ENCODE assay signal across 8 cellular contexts in the genomic region with DNA sequence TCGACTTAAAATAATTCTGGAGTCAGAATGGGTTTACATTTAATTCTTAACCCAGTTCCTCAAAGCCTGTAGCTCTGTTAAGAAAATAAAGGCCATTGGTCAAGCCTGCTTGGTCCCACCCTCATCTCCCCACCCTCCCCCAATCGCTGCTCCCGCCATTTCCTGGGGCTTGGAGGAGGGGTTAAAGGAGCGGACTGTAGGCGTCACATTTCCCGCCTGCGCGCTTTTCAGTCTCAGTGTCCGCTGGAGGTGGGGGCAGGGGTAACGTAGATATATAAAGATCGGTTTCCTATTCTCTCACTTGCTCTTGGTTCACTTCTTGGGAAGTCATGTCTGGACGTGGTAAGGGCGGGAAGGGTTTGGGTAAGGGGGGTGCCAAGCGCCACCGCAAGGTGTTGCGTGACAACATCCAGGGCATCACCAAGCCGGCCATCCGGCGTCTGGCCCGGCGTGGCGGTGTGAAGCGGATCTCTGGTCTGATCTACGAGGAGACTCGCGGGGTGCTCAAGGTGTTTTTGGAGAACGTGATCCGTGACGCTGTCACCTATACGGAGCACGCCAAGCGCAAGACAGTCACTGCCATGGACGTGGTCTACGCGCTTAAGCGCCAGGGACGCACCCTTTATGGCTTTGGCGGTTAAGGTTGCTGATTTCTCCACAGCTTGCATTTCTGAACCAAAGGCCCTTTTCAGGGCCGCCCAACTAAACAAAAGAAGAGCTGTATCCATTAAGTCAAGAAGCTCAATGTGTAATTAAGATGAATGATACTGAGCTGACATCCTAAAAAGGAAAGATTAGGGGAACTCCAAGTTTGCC. TPM values are rescaled to one million over a fixed set of nuclear protein-coding genes. Genes with fewer than 3 reads are reported as not detected.
A peak's percentile ranks its signal among the peaks of the same experiment; 100 is the strongest.
DNase-seq lines count a peak whose midpoint lies in the region; ATAC-seq, FAIRE-seq and TF ChIP-seq lines count a peak whose summit lies in the region.

No MANE protein-coding gene starts in this region.

- peaks cover 4 to 13% (median 6%) of the 10 kb centered on the region in 3 donors for H3K4me1 ChIP-seq in pancreas

- H3K9me3 ChIP-seq in pancreas, result no peaks in the 10 kb centered on the region

- peak overlapping the region; percentile 88 to 96 (median 92) for H3K27ac ChIP-seq in pancreas

- H3K36me3 ChIP-seq in pancreas, result no peaks in the 10 kb centered on the region

- H3K4me1 Mint-ChIP-seq in activated naive CD8-positive, alpha-beta T cell treated with anti-CD3 and anti-CD28 coated beads for 36 hours, result peaks cover 52% of the 10 kb centered on the region
- H3K4me1 Mint-ChIP-seq in type B pancreatic cell (ENCODE audit: unreplicated experiment), result peaks cover 19% of the 10 kb centered on the region

- H3K27me3 ChIP-seq in pancreas, result no peaks in the 10 kb centered on the region

- TF ChIP-seq CTCF in pancreas (IDR thresholded peaks at IDR 0.05) (no peak), type B pancreatic cell (conservative IDR thresholded peaks at IDR 0.05) (no peak)

- intact Hi-C loops in Right ventricle myocardium inferior (cut with DNase I) (loop anchor here (2.0 to 10.0 kb wide), 3 partner anchors 513 to 1813 kb away; a partner anchor contains a TSS), pancreas (cut with DNase I) (no loop called here)

- ATAC-seq in HG02678 (IDR thresholded peaks at IDR 0.05; ENCODE audit: unreplicated experiment), result peak; percentile 57
- ATAC-seq in Right ventricle myocardium inferior, result peak; percentile 84
- peak; percentile 80 to 89 (median 84) for ATAC-seq in pancreas

- 1% methylated on average over 39 of the region's 39 CpGs for WGBS in pancreas, 2 donors

- H3K4me3 ChIP-seq in pancreas, result peak overlapping the region; percentile 36 to 56 (median 50)

- H3K4me3 Mint-ChIP-seq in activated naive CD8-positive, alpha-beta T cell treated with anti-CD3 and anti-CD28 coated beads for 36 hours, result peak overlapping the region; percentile 100
- H3K4me3 Mint-ChIP-seq in type B pancreatic cell, result peak overlapping the region; percentile 97

- DNase-seq in NCI-H128 (lab: John Stamatoyannopoulos, UW; ENCODE audit: unreplicated experiment) (peak; percentile 88), SKM-1 treated with dmso at 0.1 percent for 144 hours (lab: John Stamatoyannopoulos, UW; ENCODE audit: unreplicated experiment) (peak; percentile 90), Right ventricle myocardium inferior (ENCODE audit: missing footprints) (peak; percentile 94), pancreas (peak; percentile 84 to 95 (median 90)), type B pancreatic cell (ENCODE audit: extremely low spot score, unreplicated experiment) (peak; percentile 87)
- peak; percentile 88 for DNase-seq in activated naive CD8-positive, alpha-beta T cell treated with anti-CD3 and anti-CD28 coated beads for 36 hours

- FAIRE-seq in pancreas (lab: Jason Lieb, UNC), result no peak

- TF ChIP-seq POLR2A in GM10847 (IDR thresholded peaks at IDR 0.05; ENCODE audit: extremely low read depth, insufficient read length), result peak; percentile 98

- H3K27me3 Mint-ChIP-seq in activated naive CD8-positive, alpha-beta T cell treated with anti-CD3 and anti-CD28 coated beads for 36 hours, result no peaks in the 10 kb centered on the region
- H3K27me3 Mint-ChIP-seq in type B pancreatic cell, result no peaks in the 10 kb centered on the region

- H3K36me3 Mint-ChIP-seq in activated naive CD8-positive, alpha-beta T cell treated with anti-CD3 and anti-CD28 coated beads for 36 hours, result peaks cover 2% of the 10 kb centered on the region
- H3K36me3 Mint-ChIP-seq in type B pancreatic cell, result no peaks in the 10 kb centered on the region

- H3K27ac Mint-ChIP-seq in activated naive CD8-positive, alpha-beta T cell treated with anti-CD3 and anti-CD28 coated beads for 36 hours, result peak overlapping the region; percentile 100
- peak overlapping the region; percentile 100 for H3K27ac Mint-ChIP-seq in type B pancreatic cell

- peaks cover 6% of the 10 kb centered on the region for H3K9me3 Mint-ChIP-seq in activated naive CD8-positive, alpha-beta T cell treated with anti-CD3 and anti-CD28 coated beads for 36 hours
- H3K9me3 Mint-ChIP-seq in type B pancreatic cell, result no peaks in the 10 kb centered on the region

RNA-seq across cellular contexts. Expression of a gene that starts 59.0 kb away (rescaled TPM):
- total RNA-seq in activated naive CD8-positive, alpha-beta T cell treated with anti-CD3 and anti-CD28 coated beads for 36 hours, result 1 to 10 TPM; 8.1 to 8.2 TPM
- total RNA-seq in Right ventricle myocardium inferior (2.7 TPM), pancreas (1 to 10 TPM; 1.5 to 5.8 (median 2.3) TPM), type B pancreatic cell (ENCODE audit: low replicate concordance) (6.9 and 16.1 TPM in 2 replicates)
- 1 to 10 TPM; 2.4 to 2.9 TPM for polyA plus RNA-seq in pancreas

Comparison
In these comparisons a context has a peak if more than half of its experiments do, and no peak if none do; other contexts are left out.
1. Peak in every context shown above with its lines: DNase-seq, ATAC-seq, H3K4me3 ChIP-seq and H3K27ac ChIP-seq.